Comparison of ENCODE assay signal across 30 cellular contexts in the genomic region with DNA sequence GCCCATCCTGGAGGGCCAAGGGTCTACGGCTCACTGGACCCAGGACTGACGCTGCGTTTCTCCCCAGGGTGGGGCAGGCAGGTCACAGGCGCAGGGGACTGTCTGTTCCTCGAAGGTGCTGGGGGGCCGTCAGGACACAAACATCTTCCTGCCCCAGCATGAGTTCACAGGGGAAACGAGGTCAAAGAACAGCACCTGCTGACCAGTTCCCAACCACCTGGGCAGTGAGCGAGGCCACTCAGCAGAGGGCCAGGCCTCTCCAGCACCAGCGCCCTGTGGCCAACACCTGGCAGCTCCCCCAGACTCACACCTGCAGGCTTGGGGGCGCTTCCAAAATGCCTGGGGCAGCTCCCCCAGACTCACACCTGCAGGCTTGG.
"Had no signal": no experiment of that assay in that cellular context is flagged by ENCODE, and none has a peak within 500 bp of the region (broad histone marks: within the 10 kb centered on the region; RNA-seq: fewer than 3 reads in every experiment).

No MANE protein-coding gene starts in this region.

- H3K27ac ChIP-seq: adrenal gland, body of pancreas, cardiac muscle cell, esophagus squamous epithelium, WERI-Rb-1 had no signal

- DNase-seq: activated B cell treated with CpG ODN at 0.5 μM for 24 hours; activated CD4-positive, alpha-beta memory T cell treated with anti-CD3 and anti-CD28 coated beads for 36 hours; activated CD4-positive, alpha-beta T cell treated with anti-CD3 and anti-CD28 coated beads, Interleukin-2, amount 10 ng/mL, durations not matched to agents 24 days and 14 days; activated CD8-positive, alpha-beta memory T cell treated with anti-CD3 and anti-CD28 coated beads, Interleukin-2, amount 10 ng/mL, durations not matched to agents 7 days and 5 days; activated CD8-positive, alpha-beta memory T cell treated with anti-CD3 and anti-CD28 coated beads, Interleukin-2, amount 50 U/mL, for 4 hours; activated CD8-positive, alpha-beta T cell treated with anti-CD3 and anti-CD28 coated beads, Interleukin-2, amount 10 ng/mL, durations not matched to agents 7 days and 5 days; activated effector memory CD4-positive, alpha-beta T cell treated with anti-CD3 and anti-CD28 coated beads, Interleukin-2, amount 50 U/mL, for 16 hours; activated naive CD4-positive, alpha-beta T cell treated with anti-CD3 and anti-CD28 coated beads for 36 hours; activated naive CD8-positive, alpha-beta T cell treated with anti-CD3 and anti-CD28 coated beads for 36 hours; activated naive CD8-positive, alpha-beta T cell treated with anti-CD3 and anti-CD28 coated beads, Interleukin-2, amount 50 U/mL, for 24 hours; activated T-cell treated with anti-CD3 and anti-CD28 coated beads, Interleukin-2, amount 50 U/mL, for 1 hour; activated T-cell treated with anti-CD3 and anti-CD28 coated beads, Interleukin-2, amount 50 U/mL, for 48 hours; adrenal gland; amygdala; aorta; body of pancreas; central memory CD4-positive, alpha-beta T cell; cerebellar nuclear complex; cortex of kidney; dermis blood vessel endothelial cell; effector CD4-positive, alpha-beta T cell; effector memory CD8-positive, alpha-beta T cell; erythroblast; esophagus squamous epithelium; foreskin melanocyte; T-helper 1 cell; T-helper 17 cell; T1000; WERI-Rb-1 had no signal

- H3K4me3 ChIP-seq: adrenal gland, body of pancreas, cardiac muscle cell, esophagus squamous epithelium had no signal

- H3K4me1 ChIP-seq: body of pancreas had no signal

- H3K27me3 ChIP-seq: adrenal gland, body of pancreas, esophagus squamous epithelium had no signal

- H3K9me3 ChIP-seq: adrenal gland, body of pancreas, esophagus squamous epithelium had no signal

- H3K36me3 ChIP-seq: cardiac muscle cell, WERI-Rb-1 had no signal
